ENCODE assay signal across 1 cellular context in the genomic region with DNA sequence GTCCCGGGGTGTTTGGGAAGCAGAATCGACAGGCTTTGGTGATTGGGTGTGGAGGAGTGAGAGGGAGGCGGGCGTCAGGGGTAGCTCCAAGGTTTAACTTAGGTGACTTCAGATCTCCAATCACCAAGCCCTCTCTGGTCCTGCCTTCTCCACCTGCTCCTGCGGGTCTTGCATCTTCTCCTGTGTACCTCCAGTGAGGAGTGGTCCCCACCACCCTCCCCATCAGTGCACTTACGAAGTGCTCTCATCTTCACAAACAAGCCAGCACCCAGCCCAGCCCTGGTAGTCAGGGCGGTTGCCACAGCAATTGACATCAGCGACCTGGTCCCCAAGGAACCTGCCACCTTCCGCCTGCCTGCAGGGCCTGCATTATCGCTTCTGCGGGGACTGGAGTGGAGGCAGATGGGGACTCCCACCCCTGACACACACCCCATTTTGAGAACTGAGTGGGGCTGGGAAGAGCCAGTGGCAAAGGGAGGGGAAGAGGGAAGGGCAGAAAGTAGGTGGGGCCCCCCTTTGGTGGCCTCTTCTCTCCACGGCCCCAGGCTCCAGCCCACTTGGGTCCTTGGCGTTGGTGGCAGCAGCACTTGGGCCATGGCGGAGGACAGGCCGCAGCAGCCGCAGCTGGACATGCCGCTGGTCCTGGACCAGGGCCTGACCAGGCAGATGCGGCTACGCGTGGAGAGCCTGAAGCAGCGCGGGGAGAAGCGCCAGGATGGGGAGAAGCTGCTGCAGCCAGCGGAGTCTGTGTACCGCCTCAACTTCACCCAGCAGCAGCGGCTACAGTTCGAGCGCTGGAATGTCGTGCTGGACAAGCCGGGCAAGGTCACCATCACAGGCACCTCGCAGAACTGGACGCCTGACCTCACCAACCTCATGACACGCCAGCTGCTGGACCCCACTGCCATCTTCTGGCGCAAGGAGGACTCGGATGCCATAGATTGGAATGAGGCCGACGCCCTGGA.
TF ChIP-seq lines count a peak whose summit lies in the region.

A gene with protein sequence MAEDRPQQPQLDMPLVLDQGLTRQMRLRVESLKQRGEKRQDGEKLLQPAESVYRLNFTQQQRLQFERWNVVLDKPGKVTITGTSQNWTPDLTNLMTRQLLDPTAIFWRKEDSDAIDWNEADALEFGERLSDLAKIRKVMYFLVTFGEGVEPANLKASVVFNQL (plus strand): TSS at position 595 of the 965 bp plus-strand sequence. CDS start 0 bp downstream, at position 595.

TF ChIP-seq in H1, 55 proteins besides CTCF, POLR2A, EP300 and RAD21:
- no peak for TF ChIP-seq SIRT6 (IDR thresholded peaks at IDR 0.05; ENCODE audit: low read length)
- TF ChIP-seq CREB1 (IDR thresholded peaks at IDR 0.05) = no peak
- TF ChIP-seq ASH2L (IDR thresholded peaks at IDR 0.05; ENCODE audit: low read length) = no peak
- no peak for TF ChIP-seq CHD2 (IDR thresholded peaks at IDR 0.05; ENCODE audit: low read length)
- no peak for TF ChIP-seq KDM5A (IDR thresholded peaks at IDR 0.05; ENCODE audit: low read length)
- TF ChIP-seq TCF12 (IDR thresholded peaks at IDR 0.05; ENCODE audit: low read depth, low read length) = no peak
- no peak for TF ChIP-seq BRCA1 (IDR thresholded peaks at IDR 0.05; ENCODE audit: low read depth, low read length)
- TF ChIP-seq GTF2F1 (IDR thresholded peaks at IDR 0.05; ENCODE audit: borderline replicate concordance, low read depth, low read length) = no peak
- no peak for TF ChIP-seq SP1 (IDR thresholded peaks at IDR 0.05; ENCODE audit: low read depth, low read length)
- no peak for TF ChIP-seq POU5F1 (IDR thresholded peaks at IDR 0.05; ENCODE audit: low read depth, low read length)
- no peak for TF ChIP-seq CEBPB (IDR thresholded peaks at IDR 0.05; ENCODE audit: low read depth, low read length)
- TF ChIP-seq MAFK (IDR thresholded peaks at IDR 0.05; ENCODE audit: low read depth, low read length) = no peak
- no peak for TF ChIP-seq CHD1 (IDR thresholded peaks at IDR 0.05; ENCODE audit: low read depth, low read length)
